In the genomic region with DNA sequence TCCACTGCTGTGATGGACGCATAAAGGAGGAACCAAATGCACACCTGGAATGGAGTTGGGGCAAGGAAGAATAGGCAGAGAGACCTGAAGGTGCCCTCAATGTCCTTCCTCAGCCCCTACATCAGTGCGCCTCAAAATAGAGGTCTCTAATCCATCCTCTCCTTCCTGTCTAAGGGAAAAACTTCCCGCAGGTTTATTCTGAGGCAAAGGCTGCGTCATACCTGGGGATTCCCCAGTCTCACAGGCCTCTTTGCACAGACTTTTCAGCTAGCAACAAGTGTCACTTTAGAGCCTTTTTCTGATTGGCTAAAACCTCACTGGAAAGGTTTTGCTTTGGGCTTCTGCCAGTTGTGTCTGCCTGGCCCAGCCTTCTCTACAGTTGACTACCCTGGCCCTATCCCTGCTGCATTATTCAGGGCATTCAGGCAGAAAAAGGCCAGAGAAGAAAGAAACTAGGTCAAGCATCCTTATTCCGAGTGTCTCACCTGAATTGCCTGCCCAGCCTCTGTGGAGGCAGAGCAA, we compare ENCODE assay signal across 8 cellular contexts. TPM values are rescaled to one million over a fixed set of nuclear protein-coding genes. Genes with fewer than 3 reads are reported as not detected.
DNase-seq lines count a peak whose midpoint lies in the region; ATAC-seq and TF ChIP-seq lines count a peak whose summit lies in the region.

No MANE protein-coding gene starts in this region.

- H3K27me3 ChIP-seq in CD8-positive, alpha-beta memory T cell (ENCODE audit: insufficient read depth, low read length, poor library complexity, severe bottlenecking), result no peaks in the 10 kb centered on the region

- peak overlapping the region in 7 of 8 donors; percentile 23 to 99 (median 92) for H3K27ac Mint-ChIP-seq in CD8-positive, alpha-beta memory T cell

- peak; percentile 65 for ATAC-seq in GM19324 (IDR thresholded peaks at IDR 0.05; ENCODE audit: low FRiP score, unreplicated experiment)
- ATAC-seq in HG03280 (IDR thresholded peaks at IDR 0.05; ENCODE audit: unreplicated experiment), result peak; percentile 63

- H3K4me1 Mint-ChIP-seq in CD8-positive, alpha-beta memory T cell, result peaks cover 23 to 58% (median 56%) of the 10 kb centered on the region in 3 donors

- H3K4me3 ChIP-seq in CD8-positive, alpha-beta memory T cell (ENCODE audit: low read length), result no peak overlapping the region
- no peak overlapping the region for H3K4me3 ChIP-seq in fibroblast of villous mesenchyme (ENCODE audit: low read depth, low read length)

- POLR2A ChIA-PET in CD8-positive, alpha-beta memory T cell (lab: Charles Lee), result interaction anchor here (0.6 kb wide), 1 partner anchor 199 kb away, joined by 3 read pairs; no protein-coding TSS in a partner anchor

- peaks cover 0 to 2% of the 10 kb centered on the region in 2 donors for H3K27me3 Mint-ChIP-seq in CD8-positive, alpha-beta memory T cell

- TF ChIP-seq CTCF in fibroblast of villous mesenchyme (IDR thresholded peaks at IDR 0.05; ENCODE audit: insufficient read depth, low read depth, low read length), result no peak

- no peak overlapping the region for H3K27ac ChIP-seq in CD8-positive, alpha-beta memory T cell (ENCODE audit: low read depth, low read length)

- DNase-seq in CD8-positive, alpha-beta memory T cell, result peak in 3 of 5 donors; percentile 36 to 71 (median 60)
- DNase-seq in activated CD4-positive, alpha-beta T cell treated with anti-CD3 and anti-CD28 coated beads for 48 hours, result peak; percentile 37
- DNase-seq in fibroblast of villous mesenchyme (ENCODE audit: low read depth), result peak; percentile 10
- DNase-seq in stimulated activated CD4-positive, alpha-beta T cell treated with anti-CD3 and anti-CD28 coated beads, Interleukin-1b, Interleukin-23, amount 100 ng/mL, for 4 hours (ENCODE audit: low read depth in 2 of 2), result peak; percentile 6 to 45
- no peak for DNase-seq in HT-29 (ENCODE audit: low spot score)
- no peak for DNase-seq in GOT3 (lab: John Stamatoyannopoulos, UW)

- no peaks in the 10 kb centered on the region for H3K36me3 ChIP-seq in CD8-positive, alpha-beta memory T cell (ENCODE audit: insufficient read depth, low read length)

- peaks cover 21% of the 10 kb centered on the region for H3K4me1 ChIP-seq in CD8-positive, alpha-beta memory T cell (ENCODE audit: insufficient read depth, low read length)

- H3K9me3 Mint-ChIP-seq in CD8-positive, alpha-beta memory T cell, result peaks cover 0 to 7% (median 2%) of the 10 kb centered on the region in 5 donors

- peak overlapping the region in 5 of 7 donors; percentile 23 to 87 (median 38) for H3K4me3 Mint-ChIP-seq in CD8-positive, alpha-beta memory T cell

- CTCF ChIA-PET in CD8-positive, alpha-beta memory T cell (lab: Charles Lee), result interaction anchor here (2.0 kb wide), 1 partner anchor 45 kb away, joined by 4 read pairs; no protein-coding TSS in a partner anchor

- no peaks in the 10 kb centered on the region for H3K9me3 ChIP-seq in CD8-positive, alpha-beta memory T cell (ENCODE audit: low read length)

- H3K36me3 Mint-ChIP-seq in CD8-positive, alpha-beta memory T cell, result peaks cover 0 to 2% (median 2%) of the 10 kb centered on the region in 3 donors

RNA-seq across cellular contexts. Expression of a gene that starts 1.8 kb away (rescaled TPM):
- total RNA-seq in CD8-positive, alpha-beta memory T cell, result 10 to 100 TPM; 16.0 to 22.7 TPM
- polyA plus RNA-seq in CD8-positive, alpha-beta memory T cell, result 4.3 TPM
- not detected in 2 replicates for total RNA-seq in fibroblast of villous mesenchyme
- not detected in 2 replicates for total RNA-seq in HT-29 (2014; rRNA removed; shearing (Covaris generic))

RNA-seq across cellular contexts. Expression of a gene that starts 31.1 kb away (rescaled TPM):
- total RNA-seq in CD8-positive, alpha-beta memory T cell, result 10 to 100 TPM; 20.3 to 22.2 TPM
- 3.2 TPM for polyA plus RNA-seq in CD8-positive, alpha-beta memory T cell
- total RNA-seq in fibroblast of villous mesenchyme, result not detected in 2 replicates
- not detected in 2 replicates for total RNA-seq in HT-29 (2014; rRNA removed; shearing (Covaris generic))

Comparison
In these comparisons a context has a peak if more than half of its experiments do, and no peak if none do; other contexts are left out.
1. DNase-seq: peak in CD8-positive, alpha-beta memory T cell (3 of 5), activated CD4-positive, alpha-beta T cell treated with anti-CD3 and anti-CD28 coated beads for 48 hours (single experiment), fibroblast of villous mesenchyme (single experiment) and stimulated activated CD4-positive, alpha-beta T cell treated with anti-CD3 and anti-CD28 coated beads, Interleukin-1b, Interleukin-23, amount 100 ng/mL, for 4 hours (2 of 2); none in HT-29 (single experiment) and GOT3 (single experiment).
2. RNA of a gene that starts 1.8 kb away (total RNA-seq): 16.0 to 22.7 TPM in CD8-positive, alpha-beta memory T cell; not detected in fibroblast of villous mesenchyme and not detected in HT-29; every median in the first group is over 10 times any median in the second.
3. RNA of a gene that starts 31.1 kb away (total RNA-seq): 20.3 to 22.2 TPM in CD8-positive, alpha-beta memory T cell; not detected in fibroblast of villous mesenchyme and not detected in HT-29; every median in the first group is over 10 times any median in the second.